Comparison of ENCODE assay signal across 9 cellular contexts in genomic region chr1:2547210-2548067, GRCh38. TPM values are rescaled to one million over a fixed set of nuclear protein-coding genes. Genes with fewer than 3 reads are reported as not detected.
DNase-seq lines count a peak whose midpoint lies in the region; ATAC-seq, FAIRE-seq and TF ChIP-seq lines count a peak whose summit lies in the region.
"Had no signal": no experiment of that assay in that cellular context is flagged by ENCODE, and none has a peak within 500 bp of the region (broad histone marks: within the 10 kb centered on the region; RNA-seq: fewer than 3 reads in every experiment).

No MANE protein-coding gene starts in this region.

- no peak for TF ChIP-seq CTCF in heart right ventricle (IDR thresholded peaks at IDR 0.05)

- ATAC-seq in heart right ventricle (no peak), HG03571 (IDR thresholded peaks at IDR 0.05; ENCODE audit: unreplicated experiment) (no peak), HG02588 (IDR thresholded peaks at IDR 0.05; ENCODE audit: unreplicated experiment) (no peak)

- peaks cover 31% of the 10 kb centered on the region for H3K4me1 ChIP-seq in HUES48 (ENCODE audit: control insufficient read depth, insufficient read depth, low read length)
- peaks cover 43 to 71% (median 67%) of the 10 kb centered on the region in 9 donors for H3K4me1 ChIP-seq in heart right ventricle
- peaks cover 0 to 6% of the 10 kb centered on the region in 2 donors for H3K4me1 ChIP-seq in small intestine (ENCODE audit: control insufficient read depth in 2 of 2, insufficient read depth in 1 of 2, low read depth in 1 of 2, low read length in 1 of 2)

- H3K4me3 ChIP-seq in HUES48 (ENCODE audit: low read depth, low read length) (peak overlapping the region; percentile 85), heart right ventricle (peak overlapping the region in 9 of 10 donors; percentile 43 to 74 (median 59)), small intestine (ENCODE audit: low read depth in 1 of 2, low read length in 2 of 2) (peak overlapping the region; percentile 57 to 64)

- H3K9me3 ChIP-seq in HUES48 (ENCODE audit: control insufficient read depth, insufficient read depth, low read length) (no peaks in the 10 kb centered on the region), heart right ventricle (no peaks in the 10 kb centered on the region), small intestine (ENCODE audit: control insufficient read depth, low read depth) (no peaks in the 10 kb centered on the region)

- WGBS in heart right ventricle, 2 donors: 19% methylated on average over 27 of the region's 27 CpGs
- WGBS in small intestine, 3 donors: 6 to 9% (median 7%) methylated on average over 20 to 27 of the region's 27 CpGs

- H3K36me3 ChIP-seq in HUES48 (ENCODE audit: control insufficient read depth, insufficient read depth, low read length): no peaks in the 10 kb centered on the region
- H3K36me3 ChIP-seq in heart right ventricle: no peaks in the 10 kb centered on the region
- no peaks in the 10 kb centered on the region for H3K36me3 ChIP-seq in small intestine (ENCODE audit: control insufficient read depth in 2 of 2, insufficient read depth in 2 of 2, low read length in 2 of 2)

- FAIRE-seq in small intestine (lab: Jason Lieb, UNC): no peak

- DNase-seq in DMS79 (lab: John Stamatoyannopoulos, UW) (peak; percentile 43), heart right ventricle (peak in 1 of 2 donors; percentile 35), small intestine (no peak), NCI-H2081 treated with DMSO at 0.1 percent for 48 hours (lab: John Stamatoyannopoulos, UW) (no peak)
- peak; percentile 46 for DNase-seq in activated CD8-positive, alpha-beta memory T cell treated with anti-CD3 and anti-CD28 coated beads, Interleukin-2, amount 50 U/mL, for 4 hours

- H3K9ac ChIP-seq in HUES48 (ENCODE audit: low read depth, low read length): no peak overlapping the region; the same call in 1 of the 2 replicates

- peak overlapping the region; percentile 32 for H3K27ac ChIP-seq in HUES48 (ENCODE audit: low read depth, low read length)
- peak overlapping the region; percentile 93 to 100 (median 98) for H3K27ac ChIP-seq in heart right ventricle
- H3K27ac ChIP-seq in small intestine (ENCODE audit: low read depth in 1 of 2, low read length in 1 of 2): peak overlapping the region; percentile 92 to 97

- peaks cover 15% of the 10 kb centered on the region for H3K27me3 ChIP-seq in HUES48 (ENCODE audit: control insufficient read depth, insufficient read depth, low read length)
- peaks cover 0 to 4% (median 0%) of the 10 kb centered on the region in 7 donors for H3K27me3 ChIP-seq in heart right ventricle
- no peaks in the 10 kb centered on the region for H3K27me3 ChIP-seq in small intestine (ENCODE audit: control insufficient read depth in 2 of 2, insufficient read depth in 2 of 2, low read length in 2 of 2)

- intact Hi-C loops in heart right ventricle (cut with DNase I): loop anchor here (1.0 to 10.0 kb wide), 8 partner anchors 19 to 355 kb away; partner anchors contain the start of gene FAAP20 (in 4 of the 10)

RNA-seq across cellular contexts. Expression of gene TNFRSF14, which starts 8.7 kb away (rescaled TPM):
- total RNA-seq in heart right ventricle: 10 to 100 TPM in 7 of 10 donors, 1 to 10 TPM in 3; 7.5 to 43.8 (median 13.0) TPM
- polyA plus RNA-seq in heart right ventricle (10 to 100 TPM; 19.3 to 59.6 TPM), small intestine (100 to 1,000 TPM; 164 to 398 (median 333) TPM)

RNA-seq across cellular contexts. Expression of gene HES5, which starts 17.4 kb away (rescaled TPM):
- total RNA-seq in heart right ventricle: 1 to 10 TPM in 6 of 10 donors, under 1 TPM in 3, not detected in 1; 0.51 to 3.1 (median 1.4) TPM
- polyA plus RNA-seq in heart right ventricle (1 to 10 TPM; 1.0 to 1.1 TPM), small intestine (under 1 TPM in 1 of 3 donors, not detected in 2; 0.30 TPM)
- total RNA-seq: RPMI7951 had no signal

RNA-seq across cellular contexts. Expression of gene PANK4, which starts 21.0 kb away (rescaled TPM):
- 10 to 100 TPM; 29.8 to 56.4 (median 35.2) TPM for total RNA-seq in heart right ventricle
- 10 to 100 TPM; 26.1 to 35.6 TPM for polyA plus RNA-seq in heart right ventricle
- polyA plus RNA-seq in small intestine: 10 to 100 TPM; 14.8 to 21.7 (median 18.9) TPM

RNA-seq across cellular contexts. Expression of gene PRXL2B, which starts 39.1 kb away (rescaled TPM):
- total RNA-seq in heart right ventricle: 10 to 100 TPM in 1 of 10 donors, 1 to 10 TPM in 9; 3.7 to 10.3 (median 5.3) TPM
- polyA plus RNA-seq in heart right ventricle: 10 to 100 TPM in 1 of 2 donors, 1 to 10 TPM in 1; 6.8 to 12.0 TPM
- 10 to 100 TPM; 28.9 to 48.1 (median 46.3) TPM for polyA plus RNA-seq in small intestine

Comparison
In these comparisons a context has a peak if more than half of its experiments do, and no peak if none do; other contexts are left out.
1. DNase-seq: peak in DMS79 (single experiment) and activated CD8-positive, alpha-beta memory T cell treated with anti-CD3 and anti-CD28 coated beads, Interleukin-2, amount 50 U/mL, for 4 hours (single experiment); none in small intestine (single experiment) and NCI-H2081 treated with DMSO at 0.1 percent for 48 hours (single experiment).
2. H3K27ac ChIP-seq: peak in every context shown above with its lines; median percentile 98 in heart right ventricle; 94 in small intestine; 32 in HUES48.
3. Peak in every context shown above with its lines, with median percentiles within 50 percentile points of each other: H3K4me3 ChIP-seq.